ENCODE assay signal across 6 cellular contexts in the genomic region with DNA sequence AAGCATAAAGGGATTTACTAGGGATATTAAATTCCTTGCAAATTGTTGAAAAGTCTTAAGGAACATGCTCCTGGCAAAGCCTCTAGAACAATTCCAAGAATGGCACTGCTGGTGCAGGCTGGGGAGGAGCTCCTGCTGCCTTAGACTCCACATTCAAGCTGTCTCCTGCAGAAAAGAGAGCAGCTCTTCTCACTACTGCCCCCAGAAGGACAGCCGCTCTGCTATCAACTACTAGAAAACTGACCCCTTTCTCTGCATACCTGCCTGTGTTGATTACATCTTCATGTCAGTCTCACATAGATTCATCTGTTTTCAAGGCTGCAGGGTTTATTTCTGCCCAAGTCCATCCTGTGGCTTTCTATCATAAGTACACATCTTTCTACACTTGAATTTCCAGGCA.
A peak's percentile ranks its signal among the peaks of the same experiment; 100 is the strongest.
DNase-seq lines count a peak whose midpoint lies in the region; ATAC-seq and TF ChIP-seq lines count a peak whose summit lies in the region.
"Not testable (repeated sequence)": the region's sequence is repeated elsewhere in the genome, so short reads cannot be mapped to it uniquely, and the experiment has no call there.

No MANE protein-coding gene starts in this region.

- not testable (repeated sequence) for H3K27me3 ChIP-seq in GM23338 (ENCODE audit: insufficient read depth); Panc1 (ENCODE audit: control insufficient read depth, insufficient read depth, low read length); osteoblast (ENCODE audit: insufficient read depth, low read length)

- not testable (repeated sequence) for H4K20me1 ChIP-seq in GM23338 (replicated peaks; ENCODE audit: insufficient read depth); osteoblast (ENCODE audit: insufficient read depth, low read length)

- not testable (repeated sequence) for H3K36me3 Mint-ChIP-seq in GM23338 (ENCODE audit: low read depth); WTC11

- H3K9me3 ChIP-seq in Panc1 (ENCODE audit: control insufficient read depth, insufficient read depth, low read depth, low read length); osteoblast (ENCODE audit: low read depth, low read length): not testable (repeated sequence)

- CTCF ChIA-PET in Panc1 (lab: Charles Lee): not testable (repeated sequence)
- CTCF ChIA-PET in WTC11 (lab: Charles Lee): interaction anchor here (0.7 to 1.0 kb wide), 4 partner anchors 25 to 124 kb away, joined by 3 to 6 read pairs (median 3); no protein-coding TSS in a partner anchor

- not testable (repeated sequence) for H3K4me3 ChIP-seq in GM23338; Panc1 (ENCODE audit: low read depth in 2 of 2, low read length in 2 of 2); epithelial cell of proximal tubule (ENCODE audit: low read depth, low read length); osteoblast (ENCODE audit: insufficient read depth, low read length)

- not testable (repeated sequence) for H3K4me2 ChIP-seq in GM23338; osteoblast (ENCODE audit: insufficient read depth, low read length)

- ATAC-seq in GM23338 (peak; percentile 66), WTC11 (peak; percentile 51; the same call in 1 of the 2 replicates)
- not testable (repeated sequence) for ATAC-seq in Panc1

- DNase-seq in GM23338 (ENCODE audit: low spot score) (peak; percentile 29), NAMALWA (ENCODE audit: low spot score) (peak; percentile 38), WTC11 (ENCODE audit: low spot score) (peak; percentile 15), osteoblast (ENCODE audit: insufficient read length, low spot score, missing footprints) (peak; percentile 14)
- not testable (repeated sequence) for DNase-seq in Panc1 (ENCODE audit: low read depth, low spot score); epithelial cell of proximal tubule (ENCODE audit: low read depth)

- not testable (repeated sequence) for H3K36me3 ChIP-seq in GM23338 (ENCODE audit: insufficient read depth); Panc1 (ENCODE audit: control insufficient read depth, insufficient read depth, low read length); osteoblast (ENCODE audit: insufficient read depth, low read length)

- not testable (repeated sequence) for H2AFZ ChIP-seq in GM23338; osteoblast (ENCODE audit: low read length)

- H3K4me1 ChIP-seq in GM23338 (ENCODE audit: insufficient read depth); Panc1 (ENCODE audit: control insufficient read depth, insufficient read depth, low read length); osteoblast (ENCODE audit: insufficient read depth, low read length): not testable (repeated sequence)

- not testable (repeated sequence) for H3F3A ChIP-seq in GM23338 (replicated peaks; ENCODE audit: low read depth)

- BruUV-seq in Panc1 (replicated peaks; lab: Mats Ljungman, UMichigan): not testable (repeated sequence)

- H3K9me2 ChIP-seq in GM23338 (ENCODE audit: insufficient read depth): peaks cover 10% of the 10 kb centered on the region; the same call in 1 of the 2 replicates

- intact Hi-C loops in Panc1 (cut with micrococcal nuclease; ENCODE audit: unreplicated experiment): not testable (repeated sequence)

- POLR2A ChIA-PET in Panc1 (lab: Charles Lee); WTC11 (lab: Charles Lee): not testable (repeated sequence)

- H3K4me1 Mint-ChIP-seq in GM23338, WTC11: not testable (repeated sequence)

- not testable (repeated sequence) for H3K79me2 ChIP-seq in GM23338 (replicated peaks; ENCODE audit: insufficient read depth); osteoblast (ENCODE audit: insufficient read depth, low read length)

- in situ Hi-C loops in Panc1 (cut with HindIII; ENCODE audit: low pct_unique_long_range_greater_than_20kb, low sequenced_read_pairs): not testable (repeated sequence)

- H3K9me3 Mint-ChIP-seq in GM23338: not testable (repeated sequence)
- H3K9me3 Mint-ChIP-seq in WTC11: peaks cover 22% of the 10 kb centered on the region

- not testable (repeated sequence) for H3K4me3 Mint-ChIP-seq in GM23338, WTC11

- TF ChIP-seq CTCF in GM23338 (conservative IDR thresholded peaks at IDR 0.05; ENCODE audit: low read depth in 2 of 2) (peak; percentile 44 to 45), Panc1 (IDR thresholded peaks at IDR 0.05) (0 out of 2 replicates have a peak, but pooled peaks have one; percentile 11), epithelial cell of proximal tubule (conservative IDR thresholded peaks at IDR 0.05; ENCODE audit: low read depth, low read length) (peak; percentile 25)
- TF ChIP-seq CTCF in WTC11 (IDR thresholded peaks at IDR 0.05); osteoblast (IDR thresholded peaks at IDR 0.05; ENCODE audit: extremely low read depth, low read depth, low read length): not testable (repeated sequence)

- H3K27me3 Mint-ChIP-seq in GM23338 (ENCODE audit: insufficient read depth, low read depth, poor library complexity); WTC11 (ENCODE audit: low read depth): not testable (repeated sequence)

- H3K27ac Mint-ChIP-seq in GM23338, WTC11: not testable (repeated sequence)

- H3K27ac ChIP-seq in GM23338 (ENCODE audit: low read depth); Panc1 (ENCODE audit: low read length); osteoblast (ENCODE audit: low read depth, low read length): not testable (repeated sequence)
